In the genomic region with DNA sequence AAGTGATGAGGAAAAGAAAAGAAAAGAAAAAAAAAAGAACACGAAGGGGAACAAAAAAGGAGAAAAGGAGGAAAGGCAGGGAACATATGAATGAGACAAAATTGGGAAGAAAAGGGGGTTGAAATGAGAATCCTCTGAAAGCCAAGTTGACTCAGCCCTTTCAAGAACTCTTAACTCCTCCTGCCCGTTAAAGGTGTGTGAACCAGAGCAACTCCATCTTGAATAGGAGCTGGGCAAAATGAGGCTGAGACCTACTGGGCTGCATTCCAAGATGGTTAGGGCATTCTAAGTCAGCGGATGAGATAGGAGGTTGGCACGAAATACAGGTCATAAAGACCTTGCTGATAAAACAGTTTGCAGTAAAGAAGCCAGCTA, we compare ENCODE assay signal across 1 cellular context.
TF ChIP-seq lines count a peak whose summit lies in the region.

No MANE protein-coding gene starts in this region.

TF ChIP-seq in K562, 482 proteins besides CTCF, POLR2A, EP300 and RAD21 (continued from another document):
- TF ChIP-seq ZNF592 (IDR thresholded peaks at IDR 0.05) = peak; percentile 80
- no peak for TF ChIP-seq FOS (IDR thresholded peaks at IDR 0.05; ENCODE audit: extremely low read depth, insufficient read length)
- peak; percentile 51; the same call in 1 of the 2 replicates for TF ChIP-seq IRF9 (tag; IDR thresholded peaks at IDR 0.05)
- TF ChIP-seq ZNF717 (CRISPR knock-in tag; IDR thresholded peaks at IDR 0.05) = no peak
- TF ChIP-seq ILK (tag; IDR thresholded peaks at IDR 0.05; ENCODE audit: borderline replicate concordance, low read depth) = peak; percentile 50; the same call in 1 of the 2 replicates
- no peak for TF ChIP-seq RBBP5 (IDR thresholded peaks at IDR 0.05; ENCODE audit: borderline replicate concordance, insufficient read depth, low read length, poor library complexity, severe bottlenecking)
- no peak for TF ChIP-seq XRCC5 (IDR thresholded peaks at IDR 0.05; ENCODE audit: low read depth, low read length)
TF ChIP-seq in K562: peak in this region for 4.
